Comparison of ENCODE assay signal across 10 cellular contexts in genomic region chr11:35066783-35067476, GRCh38.
DNase-seq lines count a peak whose midpoint lies in the region; ATAC-seq and TF ChIP-seq lines count a peak whose summit lies in the region.
"Had no signal": no experiment of that assay in that cellular context is flagged by ENCODE, and none has a peak within 500 bp of the region (broad histone marks: within the 10 kb centered on the region; RNA-seq: fewer than 3 reads in every experiment).

No MANE protein-coding gene starts in this region.

- in situ Hi-C loops in GM13977 (cut with MboI; ENCODE audit: low pct_unique_long_range_greater_than_20kb, low sequenced_read_pairs, unreplicated experiment) = no loop called here

- DNase-seq in CMK (ENCODE audit: low read depth) = peak; percentile 66
- peak; percentile 17 for DNase-seq in activated T-helper 9 cell treated with anti-CD3 and anti-CD28 coated beads, Interleukin-2, amount 50 U/mL, for 16 hours (ENCODE audit: low read depth)
- no peak for DNase-seq in GM13977 (ENCODE audit: low spot score)
- no peak for DNase-seq in kidney tubule cell (ENCODE audit: low spot score)
- DNase-seq in NCI-H128 (lab: John Stamatoyannopoulos, UW; ENCODE audit: unreplicated experiment) = no peak
- DNase-seq in HuH-7.5 (ENCODE audit: low spot score) = no peak
- DNase-seq: GDM1, NCI-H2171 had no signal

- TF ChIP-seq CTCF in GM13977 (IDR thresholded peaks at IDR 0.05; ENCODE audit: extremely low read depth, insufficient read depth, missing control alignments) = no peak

- peak; percentile 79 for ATAC-seq in GM19467 (IDR thresholded peaks at IDR 0.05; ENCODE audit: unreplicated experiment)
- peak; percentile 86 for ATAC-seq in HG03442 (IDR thresholded peaks at IDR 0.05; ENCODE audit: unreplicated experiment)

Comparison
In these comparisons a context has a peak if more than half of its experiments do, and no peak if none do; other contexts are left out.
1. DNase-seq: peak in CMK (single experiment) and activated T-helper 9 cell treated with anti-CD3 and anti-CD28 coated beads, Interleukin-2, amount 50 U/mL, for 16 hours (single experiment); none in GM13977 (single experiment), kidney tubule cell (single experiment), NCI-H128 (single experiment) and HuH-7.5 (single experiment).